Comparison of ENCODE assay signal across 11 cellular contexts in the genomic region with DNA sequence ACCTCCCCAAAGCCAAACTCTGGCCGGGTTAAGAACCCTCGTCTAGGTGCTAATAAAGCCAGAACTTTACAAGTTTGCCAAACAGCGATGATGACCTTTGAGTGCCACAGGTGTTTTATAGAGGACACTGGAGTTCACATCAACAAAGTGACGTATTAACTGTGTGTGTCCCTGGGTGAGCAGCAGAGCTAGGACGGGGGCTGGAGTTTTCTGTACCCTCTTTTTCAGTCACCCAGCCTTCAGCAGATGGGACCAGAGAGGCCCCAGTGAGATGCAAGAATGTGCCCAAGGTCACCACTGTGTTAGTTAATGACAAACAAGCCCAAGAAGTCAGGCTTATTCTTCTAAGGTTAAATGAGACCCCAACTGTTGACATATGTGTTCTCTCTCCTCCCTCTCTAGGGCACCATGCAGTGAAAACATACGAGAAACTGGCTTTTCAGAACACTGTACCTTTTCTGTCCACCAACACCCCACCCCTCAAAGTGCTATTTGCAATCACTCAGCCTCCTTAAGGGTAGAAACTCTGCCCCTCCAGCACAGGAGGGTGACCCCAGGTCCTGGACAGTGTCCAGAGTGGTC. TPM values are rescaled to one million over a fixed set of nuclear protein-coding genes. Genes with fewer than 3 reads are reported as not detected.
DNase-seq lines count a peak whose midpoint lies in the region; ATAC-seq and TF ChIP-seq lines count a peak whose summit lies in the region.
"Had no signal": no experiment of that assay in that cellular context is flagged by ENCODE, and none has a peak within 500 bp of the region (broad histone marks: within the 10 kb centered on the region; RNA-seq: fewer than 3 reads in every experiment).

No MANE protein-coding gene starts in this region.

- no peaks in the 10 kb centered on the region for H3K9me3 Mint-ChIP-seq in T-helper 1 cell treated with Interleukin-12 subunit alpha and Interleukin-12 subunit beta and Interleukin-4 antibody, amounts not matched to agents 30 μg/mL and 1 μg/mL, for 36 hours
- H3K9me3 Mint-ChIP-seq: activated CD8-positive, alpha-beta T cell treated with anti-CD3 and anti-CD28 coated beads for 36 hours; naive thymus-derived CD8-positive, alpha-beta T cell had no signal

- peaks cover 12% of the 10 kb centered on the region for H3K36me3 Mint-ChIP-seq in T-helper 1 cell treated with Interleukin-12 subunit alpha and Interleukin-12 subunit beta and Interleukin-4 antibody, amounts not matched to agents 30 μg/mL and 1 μg/mL, for 36 hours (ENCODE audit: low read depth)
- H3K36me3 Mint-ChIP-seq: naive thymus-derived CD8-positive, alpha-beta T cell had no signal

- no peak for TF ChIP-seq EP300 in transverse colon (IDR thresholded peaks at IDR 0.05; ENCODE audit: low read depth)

- no peaks in the 10 kb centered on the region for H3K27me3 Mint-ChIP-seq in T-helper 1 cell treated with Interleukin-12 subunit alpha and Interleukin-12 subunit beta and Interleukin-4 antibody, amounts not matched to agents 30 μg/mL and 1 μg/mL, for 36 hours (ENCODE audit: low read depth)

- H3K9me3 ChIP-seq in colonic mucosa = no peaks in the 10 kb centered on the region
- no peaks in the 10 kb centered on the region for H3K9me3 ChIP-seq in mesodermal cell (ENCODE audit: control insufficient read depth, low read length)
- no peaks in the 10 kb centered on the region for H3K9me3 ChIP-seq in transverse colon

- no peaks in the 10 kb centered on the region for H3K36me3 ChIP-seq in colonic mucosa
- peaks cover 27% of the 10 kb centered on the region for H3K36me3 ChIP-seq in mesodermal cell (ENCODE audit: control insufficient read depth, insufficient read depth, low read length)
- no peaks in the 10 kb centered on the region for H3K36me3 ChIP-seq in transverse colon

- in situ Hi-C loops in transverse colon (cut with MboI; ENCODE audit: low pct_ligation_motif_present in 1 of 4, low pct_unique_long_range_greater_than_20kb in 1 of 4, low sequenced_read_pairs in 3 of 4) = no loop called here

- WGBS in mesodermal cell (ENCODE audit: insufficient coverage in 2 of 2), 2 experiments = 31 to 47% methylated on average over 4 to 6 of the region's 6 CpGs
- WGBS in transverse colon (ENCODE audit: low coverage in 1 of 2), 2 donors = 20 to 45% methylated on average over 2 to 6 of the region's 6 CpGs

- H3K4me3 ChIP-seq in colonic mucosa = peak overlapping the region; percentile 2
- peak overlapping the region; percentile 23 for H3K4me3 ChIP-seq in mesodermal cell (ENCODE audit: extremely low read depth, insufficient read depth, low read length, poor library complexity, severe bottlenecking)
- peak overlapping the region in 3 of 4 donors; percentile 3 to 73 (median 58) for H3K4me3 ChIP-seq in transverse colon

- no peak for TF ChIP-seq POLR2A in transverse colon (IDR thresholded peaks at IDR 0.05)

- H3K9ac ChIP-seq in colonic mucosa (ENCODE audit: low read depth in 2 of 2, low read length in 2 of 2) = peak overlapping the region in 1 of 2 donors; percentile 100

- peak overlapping the region; percentile 25 for H3K4me3 Mint-ChIP-seq in T-helper 1 cell treated with Interleukin-12 subunit alpha and Interleukin-12 subunit beta and Interleukin-4 antibody, amounts not matched to agents 30 μg/mL and 1 μg/mL, for 36 hours
- H3K4me3 Mint-ChIP-seq: activated CD8-positive, alpha-beta T cell treated with anti-CD3 and anti-CD28 coated beads for 36 hours; naive thymus-derived CD8-positive, alpha-beta T cell had no signal

- intact Hi-C loops in colonic mucosa (cut with DNase I) (no loop called here), transverse colon (cut with DNase I; ENCODE audit: low total_unique reads) (no loop called here)

- ATAC-seq in HG02970 (IDR thresholded peaks at IDR 0.05; ENCODE audit: low FRiP score, unreplicated experiment) = no peak
- ATAC-seq: activated CD8-positive, alpha-beta T cell treated with anti-CD3 and anti-CD28 coated beads for 36 hours; naive thymus-derived CD8-positive, alpha-beta T cell had no signal

- H3K27ac Mint-ChIP-seq in T-helper 1 cell treated with Interleukin-12 subunit alpha and Interleukin-12 subunit beta and Interleukin-4 antibody, amounts not matched to agents 30 μg/mL and 1 μg/mL, for 36 hours = peak overlapping the region; percentile 57
- H3K27ac Mint-ChIP-seq: activated CD8-positive, alpha-beta T cell treated with anti-CD3 and anti-CD28 coated beads for 36 hours had no signal

- H3K27me3 ChIP-seq in colonic mucosa (no peaks in the 10 kb centered on the region), transverse colon (no peaks in the 10 kb centered on the region)

- DNase-seq in T-helper 1 cell (no peak), colonic mucosa (peak; percentile 71), transverse colon (no peak), AG08396 (ENCODE audit: low spot score) (no peak), NCI-H1092 (lab: John Stamatoyannopoulos, UW) (no peak)
- DNase-seq: activated CD8-positive, alpha-beta T cell treated with anti-CD3 and anti-CD28 coated beads for 36 hours; KG1; naive thymus-derived CD8-positive, alpha-beta T cell had no signal

- peak overlapping the region; percentile 93 for H3K27ac ChIP-seq in colonic mucosa
- H3K27ac ChIP-seq in mesodermal cell (ENCODE audit: low read depth, low read length, severe bottlenecking) = peak overlapping the region; percentile 97
- H3K27ac ChIP-seq in transverse colon = peak overlapping the region; percentile 92 to 96 (median 94)

- TF ChIP-seq CTCF in colonic mucosa (IDR thresholded peaks at IDR 0.05) (no peak), transverse colon (IDR thresholded peaks at IDR 0.05) (no peak)

- peaks cover 40% of the 10 kb centered on the region for H3K4me1 ChIP-seq in colonic mucosa
- H3K4me1 ChIP-seq in mesodermal cell (ENCODE audit: control insufficient read depth, insufficient read depth, low read length, poor library complexity, severe bottlenecking) = peaks cover 79% of the 10 kb centered on the region
- peaks cover 55 to 96% (median 90%) of the 10 kb centered on the region in 4 donors for H3K4me1 ChIP-seq in transverse colon

- H3K4me1 Mint-ChIP-seq in T-helper 1 cell treated with Interleukin-12 subunit alpha and Interleukin-12 subunit beta and Interleukin-4 antibody, amounts not matched to agents 30 μg/mL and 1 μg/mL, for 36 hours (ENCODE audit: low read depth) = peaks cover 58% of the 10 kb centered on the region

RNA-seq across cellular contexts. Expression of a gene that starts 5.3 kb away (rescaled TPM):
- total RNA-seq in colonic mucosa = 100 to 1,000 TPM in 1 of 2 donors, 10 to 100 TPM in 1; 70.9 to 146 TPM
- 119 TPM for polyA plus RNA-seq in mesodermal cell (2013, experiment 1 of 2)
- polyA plus RNA-seq in mesodermal cell (2013, experiment 2 of 2) = 125 TPM
- 100 to 1,000 TPM in 2 of 4 donors, 10 to 100 TPM in 2; 60.7 to 140 (median 94.3) TPM for total RNA-seq in transverse colon

RNA-seq across cellular contexts. Expression of a gene that starts 20.0 kb away (rescaled TPM):
- total RNA-seq in colonic mucosa = 10 to 100 TPM; 24.4 to 27.7 TPM
- 14.7 TPM for polyA plus RNA-seq in mesodermal cell (2013, experiment 1 of 2)
- 12.0 TPM for polyA plus RNA-seq in mesodermal cell (2013, experiment 2 of 2)
- 10 to 100 TPM in 3 of 4 donors, 1 to 10 TPM in 1; 5.6 to 64.7 (median 38.4) TPM for total RNA-seq in transverse colon

RNA-seq across cellular contexts. Expression of a gene that starts 34.9 kb away (rescaled TPM):
- total RNA-seq in colonic mucosa = under 1 TPM in 1 of 2 donors, not detected in 1; 0.47 TPM
- polyA plus RNA-seq in mesodermal cell (2013, experiment 1 of 2) = 0.59 TPM
- polyA plus RNA-seq in mesodermal cell (2013, experiment 2 of 2) = 0.20 TPM
- total RNA-seq in transverse colon = not detected
- total RNA-seq: naive thymus-derived CD8-positive, alpha-beta T cell had no signal
- polyA plus RNA-seq: naive thymus-derived CD8-positive, alpha-beta T cell had no signal

RNA-seq across cellular contexts. Expression of a gene that starts 35.2 kb away (rescaled TPM):
- total RNA-seq in colonic mucosa = 1 to 10 TPM in 1 of 2 donors, under 1 TPM in 1; 0.40 to 1.0 TPM
- polyA plus RNA-seq in mesodermal cell (2013, experiment 1 of 2) = not detected
- polyA plus RNA-seq in mesodermal cell (2013, experiment 2 of 2) = not detected
- under 1 TPM in 1 of 4 donors, not detected in 3; 0.14 TPM for total RNA-seq in transverse colon

RNA-seq across cellular contexts. Expression of a gene that starts 36.3 kb away (rescaled TPM):
- total RNA-seq in colonic mucosa (under 1 TPM in 1 of 2 donors, not detected in 1; 0.74 TPM), transverse colon (not detected)
- not detected for polyA plus RNA-seq in mesodermal cell (2013, experiment 1 of 2)
- not detected for polyA plus RNA-seq in mesodermal cell (2013, experiment 2 of 2)
- total RNA-seq: activated CD8-positive, alpha-beta T cell treated with anti-CD3 and anti-CD28 coated beads for 36 hours; naive thymus-derived CD8-positive, alpha-beta T cell had no signal
- polyA plus RNA-seq: naive thymus-derived CD8-positive, alpha-beta T cell had no signal

Comparison
In these comparisons a context has a peak if more than half of its experiments do, and no peak if none do; other contexts are left out.
1. H3K4me3 ChIP-seq: peak in every context shown above with its lines; median percentile 58 in transverse colon; 23 in mesodermal cell; 2 in colonic mucosa.